24 cellular contexts compared by ENCODE assay signal in the genomic region with DNA sequence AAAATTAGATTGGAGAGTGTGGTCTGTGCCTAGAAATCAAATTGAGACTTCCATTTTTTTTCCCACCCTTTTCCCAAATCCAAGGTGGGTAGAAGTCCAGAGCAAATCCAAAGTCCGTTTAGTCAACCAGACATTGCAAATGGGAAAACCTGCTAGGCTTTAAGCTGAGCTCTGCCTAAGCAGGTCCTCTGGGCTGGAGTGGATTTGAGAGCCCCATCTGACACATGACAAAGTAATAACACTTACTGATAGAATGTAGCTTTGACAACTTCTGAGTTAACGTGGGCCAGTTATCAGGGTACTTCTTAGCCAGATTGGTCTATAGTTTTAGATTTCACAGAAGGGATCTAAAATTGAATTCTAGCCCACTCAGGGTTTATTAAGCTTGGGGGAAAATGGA.
"Had no signal": no experiment of that assay in that cellular context is flagged by ENCODE, and none has a peak within 500 bp of the region (broad histone marks: within the 10 kb centered on the region; RNA-seq: fewer than 3 reads in every experiment).

No MANE protein-coding gene starts in this region.

- H3K9me3 ChIP-seq: heart left ventricle, ovary, prostate gland, testis, vagina had no signal

- H3K27ac ChIP-seq: epithelial cell of prostate, heart left ventricle, ovary, prostate gland, testis, vagina, VCaP had no signal

- H3K27me3 ChIP-seq: heart left ventricle, ovary, testis, vagina had no signal

- H3K4me1 ChIP-seq: heart left ventricle, prostate gland, testis, vagina had no signal

- H3K36me3 ChIP-seq: heart left ventricle, ovary, prostate gland, vagina had no signal

- DNase-seq: activated CD4-positive, alpha-beta T cell treated with anti-CD3 and anti-CD28 coated beads, Interleukin-2, amount 10 ng/mL, durations not matched to agents 7 days and 5 days; activated CD4-positive, CD25-positive, alpha-beta regulatory T cell treated with anti-CD3 and anti-CD28 coated beads, Interleukin-2, amount 50 U/mL, for 72 hours; activated CD8-positive, alpha-beta memory T cell treated with anti-CD3 and anti-CD28 coated beads, Interleukin-2, amount 10 ng/mL, durations not matched to agents 7 days and 5 days; activated CD8-positive, alpha-beta T cell treated with anti-CD3 and anti-CD28 coated beads for 36 hours; activated gamma-delta T cell; activated naive CD4-positive, alpha-beta T cell treated with anti-CD3 and anti-CD28 coated beads, Interleukin-2, amount 50 U/mL, for 16 hours; activated naive CD8-positive, alpha-beta T cell treated with anti-CD3 and anti-CD28 coated beads, Interleukin-2, amount 50 U/mL, for 24 hours; activated T-cell treated with anti-CD3 and anti-CD28 coated beads for 4 hours; cerebellar nuclear complex; cortex of kidney; heart left ventricle; islet precursor cell; left cardiac atrium; midbrain; natural killer cell; ovary; stimulated activated CD4-positive, alpha-beta T cell treated with anti-CD3 and anti-CD28 coated beads, Interleukin-4, amount 100 ng/mL, for 1 hour; stimulated activated naive CD4-positive, alpha-beta T cell; testis; trophoblast cell had no signal

- ATAC-seq: activated CD8-positive, alpha-beta memory T cell treated with anti-CD3 and anti-CD28 coated beads, Interleukin-2, amount 10 ng/mL, durations not matched to agents 7 days and 5 days; activated CD8-positive, alpha-beta T cell treated with anti-CD3 and anti-CD28 coated beads for 36 hours; activated naive CD8-positive, alpha-beta T cell treated with anti-CD3 and anti-CD28 coated beads, Interleukin-2, amount 50 U/mL, for 24 hours; heart left ventricle; left cardiac atrium; natural killer cell had no signal

- H3K4me3 ChIP-seq: heart left ventricle, ovary, prostate gland, testis, vagina had no signal
